In genomic region chr13:46053162-46054012, GRCh38 we compare ENCODE assay signal across 8 cellular contexts. TPM values are rescaled to one million over a fixed set of nuclear protein-coding genes. Genes with fewer than 3 reads are reported as not detected.
A peak's percentile ranks its signal among the peaks of the same experiment; 100 is the strongest.
DNase-seq lines count a peak whose midpoint lies in the region; ATAC-seq, FAIRE-seq and TF ChIP-seq lines count a peak whose summit lies in the region.

No MANE protein-coding gene starts in this region.

- no peaks in the 10 kb centered on the region for H3K9me3 Mint-ChIP-seq in activated naive CD8-positive, alpha-beta T cell treated with anti-CD3 and anti-CD28 coated beads, Interleukin-2, amount 10 ng/mL, durations not matched to agents 7 days and 5 days

- no peak for TF ChIP-seq CTCF in kidney (IDR thresholded peaks at IDR 0.05; ENCODE audit: borderline replicate concordance, extremely low read depth, insufficient read depth)

- ATAC-seq in activated naive CD8-positive, alpha-beta T cell treated with anti-CD3 and anti-CD28 coated beads, Interleukin-2, amount 10 ng/mL, durations not matched to agents 7 days and 5 days (ENCODE audit: low read depth): no peak
- ATAC-seq in HG02623 (IDR thresholded peaks at IDR 0.05; ENCODE audit: unreplicated experiment) (no peak), GM21723 (IDR thresholded peaks at IDR 0.05; ENCODE audit: unreplicated experiment) (no peak)

- no peak for FAIRE-seq in kidney (lab: Jason Lieb, UNC)

- H3K4me1 Mint-ChIP-seq in activated naive CD8-positive, alpha-beta T cell treated with anti-CD3 and anti-CD28 coated beads, Interleukin-2, amount 10 ng/mL, durations not matched to agents 7 days and 5 days: peaks cover 28% of the 10 kb centered on the region

- DNase-seq in NCI-H82 (lab: John Stamatoyannopoulos, UW): peak; percentile 32
- no peak for DNase-seq in NCI-H82 treated with DMSO at 0.1 percent for 48 hours (lab: John Stamatoyannopoulos, UW; ENCODE audit: unreplicated experiment)
- no peak for DNase-seq in activated naive CD8-positive, alpha-beta T cell treated with anti-CD3 and anti-CD28 coated beads, Interleukin-2, amount 10 ng/mL, durations not matched to agents 7 days and 5 days
- no peak for DNase-seq in kidney
- DNase-seq in superior temporal gyrus (ENCODE audit: extremely low spot score): peak; percentile 72
- DNase-seq in activated gamma-delta T cell (lab: John Stamatoyannopoulos, UW): no peak

- H3K36me3 ChIP-seq in kidney (ENCODE audit: control insufficient read depth in 1 of 2, insufficient read depth in 2 of 2, low read length in 2 of 2): no peaks in the 10 kb centered on the region

- H3K4me3 ChIP-seq in kidney (ENCODE audit: low read length in 2 of 2): peak overlapping the region; percentile 90 to 93

- peak overlapping the region; percentile 98 for H3K27ac Mint-ChIP-seq in activated naive CD8-positive, alpha-beta T cell treated with anti-CD3 and anti-CD28 coated beads, Interleukin-2, amount 10 ng/mL, durations not matched to agents 7 days and 5 days

- H3K4me1 ChIP-seq in kidney (ENCODE audit: control insufficient read depth in 1 of 2, insufficient read depth in 1 of 2, low read depth in 1 of 2, low read length in 2 of 2): peaks cover 3% of the 10 kb centered on the region in 2 donors

- no peaks in the 10 kb centered on the region for H3K9me3 ChIP-seq in kidney (ENCODE audit: control insufficient read depth in 1 of 2, low read length in 2 of 2)

- H3K9ac ChIP-seq in kidney (ENCODE audit: low read length in 2 of 2): peak overlapping the region; percentile 27 to 35

- peaks cover 6% of the 10 kb centered on the region for H3K27me3 Mint-ChIP-seq in activated naive CD8-positive, alpha-beta T cell treated with anti-CD3 and anti-CD28 coated beads, Interleukin-2, amount 10 ng/mL, durations not matched to agents 7 days and 5 days

- no peak overlapping the region for H3K27ac ChIP-seq in kidney (ENCODE audit: low read depth in 2 of 2, low read length in 2 of 2)

- intact Hi-C loops in kidney (cut with DNase I): no loop called here

- peak overlapping the region; percentile 89 for H3K4me3 Mint-ChIP-seq in activated naive CD8-positive, alpha-beta T cell treated with anti-CD3 and anti-CD28 coated beads, Interleukin-2, amount 10 ng/mL, durations not matched to agents 7 days and 5 days

- POLR2A ChIA-PET in activated naive CD8-positive, alpha-beta T cell treated with anti-CD3 and anti-CD28 coated beads, Interleukin-2, amount 10 ng/mL, durations not matched to agents 7 days and 5 days (lab: Charles Lee): interaction anchor here (1.4 to 1.9 kb wide), 4 partner anchors 56 to 242 kb away, joined by 3 to 7 read pairs (median 4); no protein-coding TSS in a partner anchor

- peaks cover 2% of the 10 kb centered on the region for H3K36me3 Mint-ChIP-seq in activated naive CD8-positive, alpha-beta T cell treated with anti-CD3 and anti-CD28 coated beads, Interleukin-2, amount 10 ng/mL, durations not matched to agents 7 days and 5 days

RNA-seq across cellular contexts. Expression of gene ZC3H13, which starts 0.8 kb away (rescaled TPM):
- total RNA-seq in activated naive CD8-positive, alpha-beta T cell treated with anti-CD3 and anti-CD28 coated beads, Interleukin-2, amount 10 ng/mL, durations not matched to agents 7 days and 5 days: 10 to 100 TPM; 40.7 to 49.7 TPM
- total RNA-seq in kidney: 53.1 TPM
- polyA plus RNA-seq in kidney (ENCODE audit: insufficient read depth, low read depth, low replicate concordance): 6.4 TPM

RNA-seq across cellular contexts. Expression of gene CPB2, which starts 51.4 kb away (rescaled TPM):
- total RNA-seq in activated naive CD8-positive, alpha-beta T cell treated with anti-CD3 and anti-CD28 coated beads, Interleukin-2, amount 10 ng/mL, durations not matched to agents 7 days and 5 days: not detected
- total RNA-seq in kidney: not detected
- polyA plus RNA-seq in kidney (ENCODE audit: insufficient read depth, low read depth, low replicate concordance): not detected

Comparison
In these comparisons a context has a peak if more than half of its experiments do, and no peak if none do; other contexts are left out.
1. DNase-seq: peak in NCI-H82 (single experiment) and superior temporal gyrus (single experiment); none in NCI-H82 treated with DMSO at 0.1 percent for 48 hours (single experiment), activated naive CD8-positive, alpha-beta T cell treated with anti-CD3 and anti-CD28 coated beads, Interleukin-2, amount 10 ng/mL, durations not matched to agents 7 days and 5 days (single experiment), kidney (single experiment) and activated gamma-delta T cell (single experiment).